Comparison of ENCODE assay signal across 8 cellular contexts in the genomic region with DNA sequence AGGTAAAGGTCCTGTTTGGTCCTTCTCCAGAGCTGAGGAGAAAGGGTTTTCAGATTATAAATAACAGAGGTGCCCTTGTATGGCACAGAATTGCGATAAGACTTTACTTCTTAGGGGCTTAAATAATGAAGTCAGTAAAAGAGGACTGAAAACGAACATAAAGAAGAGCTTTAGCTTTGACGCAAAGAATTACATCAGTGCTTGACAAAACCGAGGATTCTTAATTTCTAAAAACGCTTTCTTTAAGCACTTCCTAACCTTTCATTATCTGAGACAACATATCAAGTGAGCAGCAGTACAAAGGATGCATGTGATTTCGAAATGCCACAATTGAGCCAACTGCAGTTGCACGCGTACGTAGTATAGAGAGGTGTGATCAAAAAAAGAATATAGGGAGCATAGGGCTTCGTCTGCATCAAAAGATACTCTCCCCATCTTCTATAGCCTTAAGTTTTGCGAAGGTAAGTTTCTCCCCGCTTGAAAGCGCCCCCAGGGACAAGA. TPM values are rescaled to one million over a fixed set of nuclear protein-coding genes. Genes with fewer than 3 reads are reported as not detected.
DNase-seq lines count a peak whose midpoint lies in the region; ATAC-seq lines count a peak whose summit lies in the region.

No MANE protein-coding gene starts in this region.

- peak overlapping the region; percentile 83 for H3K4me3 Mint-ChIP-seq in activated CD4-positive, alpha-beta memory T cell treated with anti-CD3 and anti-CD28 coated beads for 36 hours
- H3K4me3 Mint-ChIP-seq in stimulated activated naive CD8-positive, alpha-beta T cell treated with anti-CD3 and anti-CD28 coated beads, Interleukin-15, amount 100 ng/mL, for 72 hours = peak overlapping the region; percentile 88 to 95

- no peaks in the 10 kb centered on the region for H3K9me3 ChIP-seq in iPS-15b (ENCODE audit: control insufficient read depth, insufficient read depth, low read length)

- peaks cover 6% of the 10 kb centered on the region for H3K4me1 ChIP-seq in iPS-15b (ENCODE audit: control insufficient read depth, insufficient read depth, low read length)

- ATAC-seq in stimulated activated naive CD8-positive, alpha-beta T cell treated with anti-CD3 and anti-CD28 coated beads, Interleukin-15, amount 100 ng/mL, for 72 hours = peak; percentile 0
- ATAC-seq in HG02759 (IDR thresholded peaks at IDR 0.05; ENCODE audit: unreplicated experiment) (no peak), GM21528 (IDR thresholded peaks at IDR 0.05; ENCODE audit: low FRiP score, unreplicated experiment) (no peak)

- intact Hi-C loops in activated CD4-positive, alpha-beta memory T cell treated with anti-CD3 and anti-CD28 coated beads for 36 hours (cut with micrococcal nuclease) = no loop called here

- H3K9ac ChIP-seq in iPS-15b (ENCODE audit: low read depth, low read length) = peak overlapping the region; percentile 81

- no peaks in the 10 kb centered on the region for H3K9me3 Mint-ChIP-seq in activated CD4-positive, alpha-beta memory T cell treated with anti-CD3 and anti-CD28 coated beads for 36 hours
- H3K9me3 Mint-ChIP-seq in stimulated activated naive CD8-positive, alpha-beta T cell treated with anti-CD3 and anti-CD28 coated beads, Interleukin-15, amount 100 ng/mL, for 72 hours = no peaks in the 10 kb centered on the region

- CTCF ChIA-PET in activated CD4-positive, alpha-beta memory T cell treated with anti-CD3 and anti-CD28 coated beads for 36 hours (lab: Charles Lee) = interaction anchor here (2.1 kb wide), 1 partner anchor 27 kb away, joined by 7 read pairs; no protein-coding TSS in a partner anchor

- H3K27me3 Mint-ChIP-seq in activated CD4-positive, alpha-beta memory T cell treated with anti-CD3 and anti-CD28 coated beads for 36 hours = no peaks in the 10 kb centered on the region
- H3K27me3 Mint-ChIP-seq in stimulated activated naive CD8-positive, alpha-beta T cell treated with anti-CD3 and anti-CD28 coated beads, Interleukin-15, amount 100 ng/mL, for 72 hours = no peaks in the 10 kb centered on the region

- H3K36me3 Mint-ChIP-seq in activated CD4-positive, alpha-beta memory T cell treated with anti-CD3 and anti-CD28 coated beads for 36 hours = peaks cover 11% of the 10 kb centered on the region

- no peaks in the 10 kb centered on the region for H3K27me3 ChIP-seq in iPS-15b (ENCODE audit: control insufficient read depth, insufficient read depth, low read length)

- H3K27ac Mint-ChIP-seq in activated CD4-positive, alpha-beta memory T cell treated with anti-CD3 and anti-CD28 coated beads for 36 hours = peak overlapping the region; percentile 92
- peak overlapping the region; percentile 96 for H3K27ac Mint-ChIP-seq in stimulated activated naive CD8-positive, alpha-beta T cell treated with anti-CD3 and anti-CD28 coated beads, Interleukin-15, amount 100 ng/mL, for 72 hours

- POLR2A ChIA-PET in activated CD4-positive, alpha-beta memory T cell treated with anti-CD3 and anti-CD28 coated beads for 36 hours (lab: Charles Lee) = interaction anchor here (1.1 kb wide), 1 partner anchor 92 kb away, joined by 3 read pairs; no protein-coding TSS in a partner anchor

- DNase-seq in activated CD8-positive, alpha-beta memory T cell treated with anti-CD3 and anti-CD28 coated beads, Interleukin-2, amount 50 U/mL, for 1 hour (ENCODE audit: extremely low read depth) = peak; percentile 11
- no peak for DNase-seq in activated CD8-positive, alpha-beta memory T cell treated with anti-CD3 and anti-CD28 coated beads for 24 hours
- no peak for DNase-seq in activated CD4-positive, alpha-beta memory T cell treated with anti-CD3 and anti-CD28 coated beads for 36 hours
- DNase-seq in stimulated activated naive CD8-positive, alpha-beta T cell treated with anti-CD3 and anti-CD28 coated beads, Interleukin-15, amount 100 ng/mL, for 72 hours = no peak
- DNase-seq in A172 (ENCODE audit: low spot score) = no peak

- peak overlapping the region; percentile 75 for H3K4me3 ChIP-seq in iPS-15b (ENCODE audit: low read depth, low read length)

- H3K36me3 ChIP-seq in iPS-15b (ENCODE audit: control insufficient read depth, insufficient read depth, low read length) = peaks cover 3% of the 10 kb centered on the region

- H3K4me1 Mint-ChIP-seq in activated CD4-positive, alpha-beta memory T cell treated with anti-CD3 and anti-CD28 coated beads for 36 hours (ENCODE audit: low read depth) = peaks cover 26% of the 10 kb centered on the region
- H3K4me1 Mint-ChIP-seq in stimulated activated naive CD8-positive, alpha-beta T cell treated with anti-CD3 and anti-CD28 coated beads, Interleukin-15, amount 100 ng/mL, for 72 hours = peaks cover 14% of the 10 kb centered on the region

RNA-seq across cellular contexts. Expression of a gene that starts 0.8 kb away (rescaled TPM):
- 10 to 100 TPM; 45.1 to 49.3 TPM for total RNA-seq in activated CD4-positive, alpha-beta memory T cell treated with anti-CD3 and anti-CD28 coated beads for 36 hours
- total RNA-seq in A172 (2014; rRNA removed; shearing (Covaris generic)) = 13.5 and 14.4 TPM in 2 replicates
